Comparison of ENCODE assay signal across 13 cellular contexts in genomic region chr20:3580412-3580811, GRCh38.
"Had no signal": no experiment of that assay in that cellular context is flagged by ENCODE, and none has a peak within 500 bp of the region (broad histone marks: within the 10 kb centered on the region; RNA-seq: fewer than 3 reads in every experiment).

No MANE protein-coding gene starts in this region.

- H3K4me1 Mint-ChIP-seq: activated naive CD4-positive, alpha-beta T cell treated with anti-CD3 and anti-CD28 coated beads, Interleukin-2, amount 10 ng/mL, durations not matched to agents 7 days and 5 days; stimulated activated effector memory CD8-positive, alpha-beta T cell treated with anti-CD3 and anti-CD28 coated beads, Interleukin-12 subunit alpha, Interleukin-12 subunit beta, amount 100 ng/mL, for 72 hours had no signal

- H3K27me3 Mint-ChIP-seq: activated naive CD4-positive, alpha-beta T cell treated with anti-CD3 and anti-CD28 coated beads, Interleukin-2, amount 10 ng/mL, durations not matched to agents 7 days and 5 days had no signal

- H3K27ac Mint-ChIP-seq: activated naive CD4-positive, alpha-beta T cell treated with anti-CD3 and anti-CD28 coated beads, Interleukin-2, amount 10 ng/mL, durations not matched to agents 7 days and 5 days; stimulated activated effector memory CD8-positive, alpha-beta T cell treated with anti-CD3 and anti-CD28 coated beads, Interleukin-12 subunit alpha, Interleukin-12 subunit beta, amount 100 ng/mL, for 72 hours; T-helper 2 cell treated with Interferon-gamma antibody and Interleukin-4, amounts not matched to agents 5 μg/mL and 100 μg/mL, for 36 hours had no signal

- H3K9me3 Mint-ChIP-seq: activated naive CD4-positive, alpha-beta T cell treated with anti-CD3 and anti-CD28 coated beads, Interleukin-2, amount 10 ng/mL, durations not matched to agents 7 days and 5 days; stimulated activated effector memory CD8-positive, alpha-beta T cell treated with anti-CD3 and anti-CD28 coated beads, Interleukin-12 subunit alpha, Interleukin-12 subunit beta, amount 100 ng/mL, for 72 hours; T-helper 2 cell treated with Interferon-gamma antibody and Interleukin-4, amounts not matched to agents 5 μg/mL and 100 μg/mL, for 36 hours had no signal

- DNase-seq: activated CD4-positive, alpha-beta T cell treated with anti-CD3 and anti-CD28 coated beads, Interleukin-2, amount 50 U/mL, for 1 hour; activated naive CD4-positive, alpha-beta T cell treated with anti-CD3 and anti-CD28 coated beads, Interleukin-2, amount 10 ng/mL, durations not matched to agents 7 days and 5 days; colonic mucosa; hippocampal formation; left colon; midbrain; pancreas; stimulated activated CD4-positive, alpha-beta T cell treated with anti-CD3 and anti-CD28 coated beads, Interleukin-12 subunit alpha, Interleukin-12 subunit beta, amount 100 ng/mL, for 4 hours; SW 1271 had no signal

- H3K27ac ChIP-seq: colonic mucosa, pancreas had no signal

- H3K4me3 Mint-ChIP-seq: activated naive CD4-positive, alpha-beta T cell treated with anti-CD3 and anti-CD28 coated beads, Interleukin-2, amount 10 ng/mL, durations not matched to agents 7 days and 5 days; stimulated activated effector memory CD8-positive, alpha-beta T cell treated with anti-CD3 and anti-CD28 coated beads, Interleukin-12 subunit alpha, Interleukin-12 subunit beta, amount 100 ng/mL, for 72 hours; T-helper 2 cell treated with Interferon-gamma antibody and Interleukin-4, amounts not matched to agents 5 μg/mL and 100 μg/mL, for 36 hours had no signal

- ATAC-seq: activated CD4-positive, CD25-positive, alpha-beta regulatory T cell treated with anti-CD3 and anti-CD28 coated beads, Interleukin-2, amount 50 U/mL, for 24 hours; esophagus mucosa; left colon; stimulated activated effector memory CD8-positive, alpha-beta T cell treated with anti-CD3 and anti-CD28 coated beads, Interleukin-12 subunit alpha, Interleukin-12 subunit beta, amount 100 ng/mL, for 72 hours had no signal
